8 cellular contexts compared by ENCODE assay signal in the genomic region with DNA sequence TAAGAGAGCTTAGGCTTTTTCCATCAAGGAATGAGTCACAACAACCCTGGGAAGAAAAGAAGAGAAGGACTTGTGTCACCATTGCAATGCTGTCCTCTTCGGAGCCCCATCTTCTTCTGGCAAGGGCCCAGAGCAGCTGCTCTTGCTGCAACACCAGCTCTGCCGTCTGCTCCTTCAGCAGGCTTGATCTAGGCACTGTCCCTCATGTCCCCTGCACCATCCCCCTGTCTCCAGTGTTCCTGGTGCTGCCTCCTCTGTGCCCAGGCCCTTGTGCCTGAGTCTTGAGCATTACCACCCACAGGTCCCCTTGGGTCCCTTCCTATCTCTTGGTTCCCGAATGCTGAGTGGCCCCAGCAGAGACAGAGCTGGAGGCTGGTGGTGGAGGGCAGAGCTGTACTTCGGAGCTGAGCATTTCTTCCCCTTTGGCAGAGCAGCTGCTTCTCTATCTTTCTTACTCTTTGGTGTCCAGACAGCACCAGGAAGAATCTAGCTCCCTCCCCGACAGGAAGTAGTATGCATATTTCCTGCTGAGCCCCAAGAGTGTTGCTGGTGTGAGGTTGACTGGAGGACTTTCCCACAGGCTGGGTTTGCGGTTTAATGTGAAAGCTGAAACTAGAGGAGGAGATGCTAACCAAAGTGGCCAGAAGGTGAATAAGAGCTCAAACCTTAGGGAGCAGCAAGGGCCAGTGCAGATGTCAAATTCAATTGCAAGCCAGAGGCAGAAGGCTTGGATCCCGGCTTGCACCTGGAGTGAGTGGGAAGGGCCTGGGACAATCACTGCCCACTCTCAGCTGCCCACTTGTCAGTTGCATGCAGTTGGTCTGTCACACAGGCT. TPM values are rescaled to one million over a fixed set of nuclear protein-coding genes. Genes with fewer than 3 reads are reported as not detected.
A peak's percentile ranks its signal among the peaks of the same experiment; 100 is the strongest.
DNase-seq lines count a peak whose midpoint lies in the region; ATAC-seq, FAIRE-seq and TF ChIP-seq lines count a peak whose summit lies in the region.

No MANE protein-coding gene starts in this region.

- no peaks in the 10 kb centered on the region for H3K36me3 Mint-ChIP-seq in mesothelial cell of epicardium

- no peak for FAIRE-seq in bronchial epithelial cell (lab: Jason Lieb, UNC)

- H3K9me3 Mint-ChIP-seq in mesothelial cell of epicardium = no peaks in the 10 kb centered on the region

- H3K27me3 Mint-ChIP-seq in mesothelial cell of epicardium (ENCODE audit: low read depth) = no peaks in the 10 kb centered on the region

- intact Hi-C loops in transverse colon (cut with DNase I; ENCODE audit: low total_unique reads) = no loop called here

- peaks cover 15% of the 10 kb centered on the region for H3K4me1 Mint-ChIP-seq in mesothelial cell of epicardium

- H3K4me3 ChIP-seq in bronchial epithelial cell (ENCODE audit: low read depth, low read length) = no peak overlapping the region
- H3K4me3 ChIP-seq in transverse colon = no peak overlapping the region

- peak; percentile 71 for ATAC-seq in GM19455 (IDR thresholded peaks at IDR 0.05; ENCODE audit: unreplicated experiment)
- peak; percentile 85 for ATAC-seq in HG03460 (IDR thresholded peaks at IDR 0.05; ENCODE audit: unreplicated experiment)

- TF ChIP-seq POLR2A in transverse colon (IDR thresholded peaks at IDR 0.05) = no peak

- in situ Hi-C loops in transverse colon (cut with MboI; ENCODE audit: low pct_ligation_motif_present in 1 of 4, low pct_unique_long_range_greater_than_20kb in 1 of 4, low sequenced_read_pairs in 3 of 4) = no loop called here

- peaks cover 0 to 8% (median 0%) of the 10 kb centered on the region in 4 donors for H3K4me1 ChIP-seq in transverse colon

- H3K27ac Mint-ChIP-seq in mesothelial cell of epicardium = peak overlapping the region; percentile 97

- H3K36me3 ChIP-seq in bronchial epithelial cell (ENCODE audit: control insufficient read depth, insufficient read depth, low read length) (no peaks in the 10 kb centered on the region), transverse colon (no peaks in the 10 kb centered on the region)

- no peak for TF ChIP-seq CTCF in bronchial epithelial cell (IDR thresholded peaks at IDR 0.05; ENCODE audit: insufficient read depth, low read length, severe bottlenecking)
- TF ChIP-seq CTCF in mesothelial cell of epicardium (IDR thresholded peaks at IDR 0.05; ENCODE audit: unreplicated experiment) = no peak
- TF ChIP-seq CTCF in transverse colon (IDR thresholded peaks at IDR 0.05) = no peak

- no peak overlapping the region for H3K4me3 Mint-ChIP-seq in mesothelial cell of epicardium

- H3K9me3 ChIP-seq in transverse colon = no peaks in the 10 kb centered on the region

- 53% methylated on average over 2 to 7 of the region's 7 CpGs for WGBS in transverse colon (ENCODE audit: low coverage in 1 of 2), 2 donors

- H3K27me3 ChIP-seq in bronchial epithelial cell (ENCODE audit: control insufficient read depth, insufficient read depth, low read length) (no peaks in the 10 kb centered on the region), transverse colon (no peaks in the 10 kb centered on the region)

- TF ChIP-seq EP300 in transverse colon (IDR thresholded peaks at IDR 0.05; ENCODE audit: low read depth) = no peak

- peak overlapping the region; percentile 2 to 60 (median 36) for H3K27ac ChIP-seq in transverse colon

- DNase-seq in CMK (ENCODE audit: low read depth) (peak; percentile 65), T-helper 22 cell (ENCODE audit: low read depth) (peak; percentile 35), bronchial epithelial cell (ENCODE audit: low read depth) (peak; percentile 48), mesothelial cell of epicardium (ENCODE audit: low spot score in 2 of 2, unreplicated experiment in 2 of 2) (no peak), transverse colon (peak; percentile 39), NCI-H1417 treated with DMSO at 0.1 percent for 48 hours (lab: John Stamatoyannopoulos, UW) (no peak)

RNA-seq across cellular contexts. Expression of a gene that starts 27.8 kb away (rescaled TPM):
- 14.6 and 15.8 TPM in 2 replicates for total RNA-seq in bronchial epithelial cell
- total RNA-seq in mesothelial cell of epicardium = 64.7 to 67.2 TPM (median 66.4 TPM) in 3 replicates
- 10 to 100 TPM in 3 of 4 donors, 1 to 10 TPM in 1; 7.9 to 48.2 (median 31.8) TPM for total RNA-seq in transverse colon

Comparison
In these comparisons a context has a peak if more than half of its experiments do, and no peak if none do; other contexts are left out.
1. DNase-seq: peak in CMK (single experiment), T-helper 22 cell (single experiment), bronchial epithelial cell (single experiment) and transverse colon (single experiment); none in mesothelial cell of epicardium (0 of 2) and NCI-H1417 treated with DMSO at 0.1 percent for 48 hours (single experiment).